Comparison of ENCODE assay signal across 11 cellular contexts in the genomic region with DNA sequence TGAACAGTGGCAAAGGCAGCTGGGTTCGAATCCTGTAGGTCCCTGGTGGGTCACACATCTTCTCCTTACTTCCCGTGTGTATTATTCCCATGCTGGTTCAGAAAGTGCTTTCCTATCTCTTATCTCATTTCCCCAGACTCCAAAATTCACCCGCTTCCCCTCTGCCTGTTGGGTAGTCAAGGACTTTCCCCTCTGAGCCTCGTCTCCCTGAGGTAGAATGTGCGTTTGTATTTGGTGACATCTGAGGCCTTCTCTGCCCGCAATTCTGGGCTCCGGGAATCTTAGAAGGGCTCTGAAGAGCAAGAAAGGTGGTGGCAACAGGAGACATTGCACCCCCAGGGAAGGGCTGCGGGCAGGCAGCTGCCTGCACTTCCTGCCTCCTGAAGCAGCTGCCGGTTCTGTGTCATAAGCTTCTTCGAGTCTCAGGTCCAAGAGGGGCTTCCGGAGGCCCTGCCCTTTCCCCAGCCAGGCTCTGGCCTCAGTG. TPM values are rescaled to one million over a fixed set of nuclear protein-coding genes. Genes with fewer than 3 reads are reported as not detected.
DNase-seq lines count a peak whose midpoint lies in the region; ATAC-seq, FAIRE-seq and TF ChIP-seq lines count a peak whose summit lies in the region.
"Had no signal": no experiment of that assay in that cellular context is flagged by ENCODE, and none has a peak within 500 bp of the region (broad histone marks: within the 10 kb centered on the region; RNA-seq: fewer than 3 reads in every experiment).

No MANE protein-coding gene starts in this region.

- H3K9me1 ChIP-seq in endothelial cell of umbilical vein (replicated peaks; ENCODE audit: control insufficient read depth, extremely low read depth, insufficient read depth, low read length), result no peaks in the 10 kb centered on the region

- H3K4me3 ChIP-seq in endothelial cell of umbilical vein (replicated peaks in 1 of 3; ENCODE audit: insufficient read depth in 1 of 3, low read depth in 1 of 3, low read length in 3 of 3), result no peak overlapping the region
- no peak overlapping the region for H3K4me3 ChIP-seq in skeletal muscle tissue (ENCODE audit: low read length in 3 of 3)

- no peaks in the 10 kb centered on the region for H3K9me3 Mint-ChIP-seq in T-cell

- H3K9me3 ChIP-seq in endothelial cell of umbilical vein (replicated peaks; ENCODE audit: control insufficient read depth, insufficient read depth, low read length), result no peaks in the 10 kb centered on the region
- H3K9me3 ChIP-seq in skeletal muscle tissue (ENCODE audit: control insufficient read depth in 3 of 3, low read length in 3 of 3), result no peaks in the 10 kb centered on the region

- H3K9ac ChIP-seq in endothelial cell of umbilical vein (replicated peaks; ENCODE audit: extremely low read depth, insufficient read depth, low read length) (peak overlapping the region; percentile 57), skeletal muscle tissue (ENCODE audit: low read depth in 1 of 3, low read length in 3 of 3) (peak overlapping the region in 1 of 3 donors; percentile 16)

- peak overlapping the region; percentile 2 for H2AFZ ChIP-seq in endothelial cell of umbilical vein (ENCODE audit: low read depth, low read length)

- peak in 11 of 34 experiments; percentile 10 to 39 (median 22) for DNase-seq in T-cell
- DNase-seq in endothelial cell of umbilical vein (ENCODE audit: low read depth, low spot score), result peak; percentile 69
- no peak for DNase-seq in GM13977 (ENCODE audit: low spot score)
- DNase-seq in NCI-H2081 treated with DMSO at 0.1 percent for 48 hours (lab: John Stamatoyannopoulos, UW), result no peak
- DNase-seq in EL, result no peak
- DNase-seq: NCI-H69 had no signal

- FAIRE-seq in endothelial cell of umbilical vein (lab: Jason Lieb, UNC), result peak; percentile 82

- in situ Hi-C loops in GM13977 (cut with MboI; ENCODE audit: low pct_unique_long_range_greater_than_20kb, low sequenced_read_pairs, unreplicated experiment), result loop anchor here (25.0 kb wide), 1 partner anchor 452 kb away; a partner anchor contains a TSS

- TF ChIP-seq CTCF in endothelial cell of umbilical vein (IDR thresholded peaks at IDR 0.05; ENCODE audit: extremely low read depth in 1 of 2, insufficient read depth in 1 of 2, low read depth in 1 of 2, low read length in 2 of 2), result no peak
- TF ChIP-seq CTCF in GM13977 (IDR thresholded peaks at IDR 0.05; ENCODE audit: extremely low read depth, insufficient read depth, missing control alignments), result no peak

- peaks cover 20 to 42% (median 30%) of the 10 kb centered on the region in 3 donors for H3K4me1 Mint-ChIP-seq in T-cell

- H3K79me2 ChIP-seq in endothelial cell of umbilical vein (ENCODE audit: control insufficient read depth, insufficient read depth, low read length), result peaks cover 6% of the 10 kb centered on the region

- no peaks in the 10 kb centered on the region for H4K20me1 ChIP-seq in endothelial cell of umbilical vein (replicated peaks; ENCODE audit: control insufficient read depth, extremely low read depth, insufficient read depth, low read length)

- dilution Hi-C loops in endothelial cell of umbilical vein (cut with MboI; ENCODE audit: extremely low pct_ligation_motif_present, low sequenced_read_pairs), result no loop called here

- H3K27ac Mint-ChIP-seq in T-cell, result peak overlapping the region; percentile 76 to 81
- H3K27ac Mint-ChIP-seq: progenitor cell of endocrine pancreas had no signal

- ATAC-seq in GM19043 (IDR thresholded peaks at IDR 0.05; ENCODE audit: low read depth, unreplicated experiment) (peak; percentile 39), T-cell (replicated peaks in 1 of 4) (peak; percentile 71 to 82 (median 76)), HG02571 (IDR thresholded peaks at IDR 0.05; ENCODE audit: unreplicated experiment) (no peak)

- no peak for TF ChIP-seq POLR2A in endothelial cell of umbilical vein (IDR thresholded peaks at IDR 0.05; ENCODE audit: low read depth, low read length)

- CTCF ChIA-PET in T-cell (lab: Charles Lee) (no interaction called here), endothelial cell of umbilical vein (lab: Charles Lee) (interaction anchor here (1.1 to 2.0 kb wide), 7 partner anchors 10 to 86 kb away, joined by 4 to 11 read pairs (median 5); no protein-coding TSS in a partner anchor)

- H3K27ac ChIP-seq in endothelial cell of umbilical vein (ENCODE audit: insufficient read depth, low read depth, low read length) (peak overlapping the region; percentile 87), skeletal muscle tissue (ENCODE audit: low read depth, low read length) (peak overlapping the region; percentile 19)
- H3K27ac ChIP-seq: HL-60 had no signal

- H3K27me3 ChIP-seq in endothelial cell of umbilical vein (ENCODE audit: control insufficient read depth in 2 of 2, insufficient read depth in 2 of 2, low read length in 2 of 2), result no peaks in the 10 kb centered on the region
- peaks cover 12 to 17% (median 12%) of the 10 kb centered on the region in 3 donors for H3K27me3 ChIP-seq in skeletal muscle tissue (ENCODE audit: control insufficient read depth in 3 of 3, insufficient read depth in 3 of 3, low read length in 3 of 3)

- BruUV-seq in endothelial cell of umbilical vein (replicated peaks; lab: Mats Ljungman, UMichigan), result no TSS peak

- H3K36me3 ChIP-seq in endothelial cell of umbilical vein (ENCODE audit: control insufficient read depth in 2 of 2, extremely low read depth in 1 of 2, insufficient read depth in 2 of 2, low read length in 2 of 2) (peaks cover 0 to 34% of the 10 kb centered on the region in 2 experiments), skeletal muscle tissue (ENCODE audit: control insufficient read depth in 3 of 3, insufficient read depth in 3 of 3, low read length in 3 of 3) (peaks cover 4 to 15% (median 5%) of the 10 kb centered on the region in 3 donors)

- no peaks in the 10 kb centered on the region for H3K36me3 Mint-ChIP-seq in T-cell

- POLR2A ChIA-PET in T-cell (lab: Charles Lee) (no interaction called here), endothelial cell of umbilical vein (lab: Charles Lee) (interaction anchor here (1.0 kb wide), 1 partner anchor 35 kb away, joined by 3 read pairs; no protein-coding TSS in a partner anchor)

- peak overlapping the region in 1 of 3 donors; percentile 67 for H3K4me3 Mint-ChIP-seq in T-cell

- peak overlapping the region; percentile 41 for H3K4me2 ChIP-seq in endothelial cell of umbilical vein (ENCODE audit: insufficient read depth, low read length)

- H3K4me1 ChIP-seq in endothelial cell of umbilical vein (ENCODE audit: control insufficient read depth, extremely low read depth, insufficient read depth, low read length), result peaks cover 58% of the 10 kb centered on the region
- H3K4me1 ChIP-seq in skeletal muscle tissue (ENCODE audit: control insufficient read depth in 3 of 3, insufficient read depth in 3 of 3, low read length in 3 of 3), result peaks cover 21 to 35% (median 28%) of the 10 kb centered on the region in 3 donors

- intact Hi-C loops in endothelial cell of umbilical vein (cut with micrococcal nuclease), result no loop called here

- H3K27me3 Mint-ChIP-seq in T-cell, result peaks cover 18% of the 10 kb centered on the region in 2 donors

TF ChIP-seq in endothelial cell of umbilical vein, 7 proteins besides CTCF, POLR2A, EP300 and RAD21:
- TF ChIP-seq JUN (IDR thresholded peaks at IDR 0.05; ENCODE audit: borderline replicate concordance, insufficient read depth, insufficient read length, low read depth), result no peak
- no peak for TF ChIP-seq FOS (IDR thresholded peaks at IDR 0.05; ENCODE audit: borderline replicate concordance, insufficient read depth, low read length)
- TF ChIP-seq GATA2 (IDR thresholded peaks at IDR 0.05; ENCODE audit: insufficient read depth, insufficient read length, low read depth, low read length), result peak; percentile 49
- TF ChIP-seq EZH2 (IDR thresholded peaks at IDR 0.05; ENCODE audit: borderline replicate concordance, low read depth, low read length, severe bottlenecking), result no peak

RNA-seq across cellular contexts. Expression of a gene that starts 5.9 kb away (rescaled TPM):
- 1 to 10 TPM in 3 of 5 donors, under 1 TPM in 2; 0.77 to 3.6 (median 2.2) TPM for total RNA-seq in T-cell
- total RNA-seq in endothelial cell of umbilical vein, result 77.0 and 117 TPM in 2 replicates
- polyA plus RNA-seq in endothelial cell of umbilical vein, result 70.2 and 77.2 TPM in 2 replicates
- polyA plus RNA-seq in endothelial cell of umbilical vein (2011; cell fraction: cytosol; rRNA removed), result 57.4 and 58.8 TPM in 2 replicates
- 42.3 and 50.8 TPM in 2 replicates for polyA plus RNA-seq in endothelial cell of umbilical vein (2011; cell fraction: nucleus; rRNA removed)
- polyA plus RNA-seq in endothelial cell of umbilical vein (2012), result 60.8 and 95.7 TPM in 2 replicates
- 72.1 and 79.5 TPM in 2 replicates for polyA minus RNA-seq in endothelial cell of umbilical vein
- 0.31 TPM for polyA minus RNA-seq in endothelial cell of umbilical vein (2011; cell fraction: cytosol; rRNA and poly(A)+ RNA removed)
- polyA minus RNA-seq in endothelial cell of umbilical vein (2011; cell fraction: nucleus; rRNA and poly(A)+ RNA removed), result 17.6 and 21.6 TPM in 2 replicates
- total RNA-seq in skeletal muscle tissue, result 6.3 TPM

Comparison
In these comparisons a context has a peak if more than half of its experiments do, and no peak if none do; other contexts are left out.
1. RNA of a gene that starts 5.9 kb away (total RNA-seq): 77.0 to 117 TPM in endothelial cell of umbilical vein; 6.3 TPM in skeletal muscle tissue (single experiment) and 0.77 to 3.6 TPM in T-cell; every median in the first group is over 10 times any median in the second.